5 cellular contexts compared by ENCODE assay signal in the genomic region with DNA sequence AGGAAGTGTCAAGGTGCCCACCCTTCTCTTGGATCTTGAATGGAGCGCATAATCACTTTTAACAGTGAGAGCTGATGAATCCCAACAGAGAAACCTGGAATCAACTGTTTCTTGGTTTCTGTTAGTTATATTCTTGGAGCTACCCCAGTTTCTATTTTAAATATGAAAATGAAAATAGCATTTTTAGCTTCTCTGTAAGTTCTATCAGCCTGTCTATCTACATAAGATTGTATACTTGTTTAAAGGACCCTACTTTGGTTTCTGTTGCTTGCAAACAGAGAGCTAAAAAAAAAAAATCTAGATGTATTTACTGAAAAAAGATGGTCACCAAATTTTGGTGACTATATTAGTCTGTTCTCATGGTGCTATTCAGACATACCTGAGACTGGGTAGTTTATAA.
"Had no signal": no experiment of that assay in that cellular context is flagged by ENCODE, and none has a peak within 500 bp of the region (broad histone marks: within the 10 kb centered on the region; RNA-seq: fewer than 3 reads in every experiment).

No MANE protein-coding gene starts in this region.

- H3K27ac ChIP-seq: HL-60 had no signal

- ATAC-seq: HepG2, K562 had no signal

- DNase-seq: IMR-90, KBM-7 had no signal

- H3K4me3 ChIP-seq: K562 had no signal
